ENCODE assay signal across 1 cellular context in the genomic region with DNA sequence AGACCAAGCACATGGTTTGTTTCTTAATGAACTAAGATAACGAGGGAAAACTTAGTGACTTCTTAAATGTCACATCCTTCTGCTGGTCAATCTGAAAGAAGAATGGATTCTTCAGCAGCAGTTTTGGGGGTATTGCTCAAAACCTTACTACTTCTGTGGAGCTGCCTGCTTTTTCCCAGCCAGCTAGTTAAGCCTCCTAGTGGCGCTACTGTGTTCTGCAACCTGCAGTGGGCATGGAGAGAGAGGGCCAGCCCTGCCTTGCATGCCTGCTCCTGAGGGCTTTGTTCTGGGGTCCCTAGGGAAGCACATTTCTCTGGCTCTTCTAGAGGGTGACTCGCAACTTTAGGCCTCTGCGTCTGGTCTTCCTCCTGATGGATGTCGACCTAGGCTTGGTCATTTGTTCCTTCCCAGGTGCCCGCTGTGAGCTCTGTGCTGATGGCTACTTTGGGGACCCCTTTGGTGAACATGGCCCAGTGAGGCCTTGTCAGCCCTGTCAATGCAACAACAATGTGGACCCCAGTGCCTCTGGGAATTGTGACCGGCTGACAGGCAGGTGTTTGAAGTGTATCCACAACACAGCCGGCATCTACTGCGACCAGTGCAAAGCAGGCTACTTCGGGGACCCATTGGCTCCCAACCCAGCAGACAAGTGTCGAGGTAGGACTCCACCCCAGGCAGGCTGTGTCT.
TF ChIP-seq lines count a peak whose summit lies in the region.

No MANE protein-coding gene starts in this region.

TF ChIP-seq in GM12878, 131 proteins besides CTCF, POLR2A, EP300 and RAD21:
- no peak for TF ChIP-seq CBX5 (IDR thresholded peaks at IDR 0.05; ENCODE audit: low read depth)
- 0 out of 2 replicates have a peak, but pooled peaks have one; percentile 70 for TF ChIP-seq EZH2 (IDR thresholded peaks at IDR 0.05; ENCODE audit: borderline replicate concordance, control insufficient read depth, low read depth, low read length)
- TF ChIP-seq BCL3 (IDR thresholded peaks at IDR 0.05; ENCODE audit: borderline replicate concordance, insufficient read depth, low read depth, low read length, poor library complexity, severe bottlenecking): no peak
- TF ChIP-seq SP1 (IDR thresholded peaks at IDR 0.05; ENCODE audit: low read depth, low read length): no peak
- TF ChIP-seq, protein P1, sequence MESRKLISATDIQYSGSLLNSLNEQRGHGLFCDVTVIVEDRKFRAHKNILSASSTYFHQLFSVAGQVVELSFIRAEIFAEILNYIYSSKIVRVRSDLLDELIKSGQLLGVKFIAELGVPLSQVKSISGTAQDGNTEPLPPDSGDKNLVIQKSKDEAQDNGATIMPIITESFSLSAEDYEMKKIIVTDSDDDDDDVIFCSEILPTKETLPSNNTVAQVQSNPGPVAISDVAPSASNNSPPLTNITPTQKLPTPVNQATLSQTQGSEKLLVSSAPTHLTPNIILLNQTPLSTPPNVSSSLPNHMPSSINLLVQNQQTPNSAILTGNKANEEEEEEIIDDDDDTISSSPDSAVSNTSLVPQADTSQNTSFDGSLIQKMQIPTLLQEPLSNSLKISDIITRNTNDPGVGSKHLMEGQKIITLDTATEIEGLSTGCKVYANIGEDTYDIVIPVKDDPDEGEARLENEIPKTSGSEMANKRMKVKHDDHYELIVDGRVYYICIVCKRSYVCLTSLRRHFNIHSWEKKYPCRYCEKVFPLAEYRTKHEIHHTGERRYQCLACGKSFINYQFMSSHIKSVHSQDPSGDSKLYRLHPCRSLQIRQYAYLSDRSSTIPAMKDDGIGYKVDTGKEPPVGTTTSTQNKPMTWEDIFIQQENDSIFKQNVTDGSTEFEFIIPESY (IDR thresholded peaks at IDR 0.05): no peak
- no peak for TF ChIP-seq HDAC2 (IDR thresholded peaks at IDR 0.05)
- no peak for TF ChIP-seq YBX1 (IDR thresholded peaks at IDR 0.05)
- TF ChIP-seq YY1 (IDR thresholded peaks at IDR 0.05; ENCODE audit: low read depth, low read length): peak; percentile 50; the same call in 1 of the 2 replicates
- peak; percentile 91 for TF ChIP-seq SMC3 (IDR thresholded peaks at IDR 0.05; ENCODE audit: borderline replicate concordance, low read length)
- TF ChIP-seq KLF5 (IDR thresholded peaks at IDR 0.05; ENCODE audit: partially characterized antibody): no peak
- no peak for TF ChIP-seq RFX5 (IDR thresholded peaks at IDR 0.05; ENCODE audit: low read depth, low read length)
- TF ChIP-seq, protein P2, sequence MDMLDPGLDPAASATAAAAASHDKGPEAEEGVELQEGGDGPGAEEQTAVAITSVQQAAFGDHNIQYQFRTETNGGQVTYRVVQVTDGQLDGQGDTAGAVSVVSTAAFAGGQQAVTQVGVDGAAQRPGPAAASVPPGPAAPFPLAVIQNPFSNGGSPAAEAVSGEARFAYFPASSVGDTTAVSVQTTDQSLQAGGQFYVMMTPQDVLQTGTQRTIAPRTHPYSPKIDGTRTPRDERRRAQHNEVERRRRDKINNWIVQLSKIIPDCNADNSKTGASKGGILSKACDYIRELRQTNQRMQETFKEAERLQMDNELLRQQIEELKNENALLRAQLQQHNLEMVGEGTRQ (IDR thresholded peaks at IDR 0.05; ENCODE audit: borderline replicate concordance, low read depth, low read length): no peak
- no peak for TF ChIP-seq BCL11A (IDR thresholded peaks at IDR 0.05; ENCODE audit: low read depth, low read length)
- TF ChIP-seq, protein P3, sequence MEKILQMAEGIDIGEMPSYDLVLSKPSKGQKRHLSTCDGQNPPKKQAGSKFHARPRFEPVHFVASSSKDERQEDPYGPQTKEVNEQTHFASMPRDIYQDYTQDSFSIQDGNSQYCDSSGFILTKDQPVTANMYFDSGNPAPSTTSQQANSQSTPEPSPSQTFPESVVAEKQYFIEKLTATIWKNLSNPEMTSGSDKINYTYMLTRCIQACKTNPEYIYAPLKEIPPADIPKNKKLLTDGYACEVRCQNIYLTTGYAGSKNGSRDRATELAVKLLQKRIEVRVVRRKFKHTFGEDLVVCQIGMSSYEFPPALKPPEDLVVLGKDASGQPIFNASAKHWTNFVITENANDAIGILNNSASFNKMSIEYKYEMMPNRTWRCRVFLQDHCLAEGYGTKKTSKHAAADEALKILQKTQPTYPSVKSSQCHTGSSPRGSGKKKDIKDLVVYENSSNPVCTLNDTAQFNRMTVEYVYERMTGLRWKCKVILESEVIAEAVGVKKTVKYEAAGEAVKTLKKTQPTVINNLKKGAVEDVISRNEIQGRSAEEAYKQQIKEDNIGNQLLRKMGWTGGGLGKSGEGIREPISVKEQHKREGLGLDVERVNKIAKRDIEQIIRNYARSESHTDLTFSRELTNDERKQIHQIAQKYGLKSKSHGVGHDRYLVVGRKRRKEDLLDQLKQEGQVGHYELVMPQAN (conservative IDR thresholded peaks at IDR 0.05): no peak
- TF ChIP-seq MYC (IDR thresholded peaks at IDR 0.05; ENCODE audit: insufficient read depth, insufficient read length, insufficient replicate concordance, low read length, severe bottlenecking): no peak
- no peak for TF ChIP-seq ZNF217 (IDR thresholded peaks at IDR 0.05)
